ENCODE assay signal across 8 cellular contexts in the genomic region with DNA sequence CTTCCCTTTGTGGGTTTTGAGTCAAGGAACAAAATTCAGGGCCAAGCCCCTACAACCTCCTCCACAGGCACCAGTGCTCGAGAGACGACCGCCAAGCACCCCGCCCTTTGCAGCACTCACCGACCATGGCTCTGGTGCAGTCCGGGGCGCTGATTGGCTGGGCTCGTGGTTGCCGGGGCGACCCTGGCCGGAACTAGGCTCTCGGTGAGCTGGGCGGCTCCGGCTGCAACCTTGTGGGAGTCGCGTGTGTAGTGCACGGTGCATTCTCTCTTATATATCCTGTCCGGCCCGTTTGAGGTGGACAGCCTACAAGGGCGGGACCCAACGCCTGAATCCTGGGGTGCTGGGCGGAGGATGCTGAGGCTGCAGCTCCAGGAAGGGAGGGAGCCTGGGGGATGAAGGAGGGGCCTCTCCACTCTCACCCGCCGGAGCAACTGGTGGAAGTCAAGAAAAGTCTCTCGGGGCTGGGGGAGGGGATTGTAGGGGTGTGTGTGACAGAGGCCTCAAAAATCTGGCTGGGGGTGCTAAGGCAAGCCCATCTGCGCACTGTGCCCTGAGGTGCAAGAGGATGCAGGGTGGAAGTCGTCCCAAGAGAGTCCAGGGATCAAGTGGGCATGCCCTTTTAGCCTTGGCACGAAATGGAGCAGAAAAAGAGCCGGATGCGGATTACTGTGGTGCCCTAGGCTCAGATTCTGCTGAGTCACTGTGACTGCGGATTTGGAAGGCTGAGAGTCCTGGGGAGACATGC. TPM values are rescaled to one million over a fixed set of nuclear protein-coding genes. Genes with fewer than 3 reads are reported as not detected.
A peak's percentile ranks its signal among the peaks of the same experiment; 100 is the strongest.
DNase-seq lines count a peak whose midpoint lies in the region; ATAC-seq, FAIRE-seq and TF ChIP-seq lines count a peak whose summit lies in the region.

A gene (minus strand): TSS at position 248 of the 748 bp plus-strand sequence. CDS start 121 bp downstream, at position 127.

- DNase-seq in D721Med (ENCODE audit: insufficient read length, low spot score) (peak; percentile 57), PC-9 (peak; percentile 98 to 99), esophagus muscularis mucosa (ENCODE audit: extremely low spot score) (peak; percentile 99), myocyte (ENCODE audit: low read depth) (peak; percentile 97)
- DNase-seq in activated T-cell treated with anti-CD3 and anti-CD28 coated beads, Interleukin-2, amount 50 U/mL, for 48 hours: peak; percentile 94 to 95
- DNase-seq in stimulated activated CD8-positive, alpha-beta memory T cell treated with anti-CD3 and anti-CD28 coated beads, Interleukin-7, amount 100 ng/mL, for 48 hours (ENCODE audit: extremely low read depth in 1 of 2, low read depth in 1 of 2): peak; percentile 85 to 90

- H3K4me2 ChIP-seq in PC-9: peak within 1 kb of the TSS; percentile 97

- H3K9me3 ChIP-seq in HUES64 (ENCODE audit: insufficient read depth, low read depth, low read length): no peaks in the 10 kb centered on the region
- H3K9me3 ChIP-seq in PC-9 (ENCODE audit: insufficient read depth, low read depth): no peaks in the 10 kb centered on the region
- no peaks in the 10 kb centered on the region for H3K9me3 ChIP-seq in esophagus muscularis mucosa

- H3K4me3 ChIP-seq in HUES64 (ENCODE audit: low read length) (peak within 1 kb of the TSS; percentile 77), PC-9 (peak within 1 kb of the TSS; percentile 99), esophagus muscularis mucosa (peak within 1 kb of the TSS; percentile 57 to 72 (median 61))

- WGBS in HUES64: 2% methylated on average over 31 of the region's 31 CpGs
- WGBS in esophagus muscularis mucosa: 1% methylated on average over 17 of the region's 31 CpGs

- FAIRE-seq in D721Med (lab: Jason Lieb, UNC): no peak

- H4K20me1 ChIP-seq in PC-9 (ENCODE audit: insufficient read depth): peaks cover 39% of the 10 kb centered on the region

- no TSS peak for BruUV-seq in PC-9 (replicated peaks; lab: Mats Ljungman, UMichigan)

- H2AFZ ChIP-seq in PC-9: peak within 1 kb of the TSS; percentile 60

- H3K79me2 ChIP-seq in PC-9 (ENCODE audit: low read depth): peaks cover 90% of the 10 kb centered on the region

- no peak for TF ChIP-seq EP300 in esophagus muscularis mucosa (IDR thresholded peaks at IDR 0.05)

- POLR2A ChIA-PET in PC-9 (lab: Charles Lee; ENCODE audit: unreplicated experiment): interaction anchor here (0.5 to 1.1 kb wide), 11 partner anchors 8 to 1275 kb away, joined by 3 to 15 read pairs (median 3); a partner anchor contains a TSS

- peaks cover 22% of the 10 kb centered on the region for H3K4me1 ChIP-seq in HUES64 (ENCODE audit: insufficient read depth, low read length)
- peaks cover 48% of the 10 kb centered on the region for H3K4me1 ChIP-seq in PC-9 (replicated peaks; ENCODE audit: insufficient read depth)
- H3K4me1 ChIP-seq in esophagus muscularis mucosa: peaks cover 17 to 67% (median 38%) of the 10 kb centered on the region in 4 donors

- peak; percentile 97 for ATAC-seq in GM21423 (IDR thresholded peaks at IDR 0.05; ENCODE audit: unreplicated experiment)

- peak within 1 kb of the TSS; percentile 91 for H3K9ac ChIP-seq in HUES64 (ENCODE audit: low read depth, low read length)

- peaks cover 60% of the 10 kb centered on the region for H3F3A ChIP-seq in PC-9 (ENCODE audit: insufficient read depth, low read depth)

- H3K27me3 ChIP-seq in HUES64 (ENCODE audit: insufficient read depth, low read length) (no peaks in the 10 kb centered on the region), PC-9 (ENCODE audit: insufficient read depth, low read depth) (no peaks in the 10 kb centered on the region), esophagus muscularis mucosa (no peaks in the 10 kb centered on the region)

- CTCF ChIA-PET in PC-9 (lab: Charles Lee): interaction anchor here (0.5 to 0.6 kb wide), 2 partner anchors 23 to 650 kb away, joined by 5 to 12 read pairs; no protein-coding TSS in a partner anchor

- no peaks in the 10 kb centered on the region for H3K36me3 ChIP-seq in HUES64 (ENCODE audit: insufficient read depth, low read length)
- peaks cover 44% of the 10 kb centered on the region for H3K36me3 ChIP-seq in PC-9 (ENCODE audit: low read depth)
- H3K36me3 ChIP-seq in esophagus muscularis mucosa: no peaks in the 10 kb centered on the region

- peak within 1 kb of the TSS; percentile 94 for H3K27ac ChIP-seq in HUES64 (ENCODE audit: low read depth, low read length)
- peak within 1 kb of the TSS; percentile 100 for H3K27ac ChIP-seq in PC-9
- peak within 1 kb of the TSS; percentile 78 to 85 (median 82) for H3K27ac ChIP-seq in esophagus muscularis mucosa (replicated peaks in 1 of 4)

- no peaks in the 10 kb centered on the region for H3K9me2 ChIP-seq in PC-9 (ENCODE audit: insufficient read depth)

- intact Hi-C loops in PC-9 (cut with micrococcal nuclease; ENCODE audit: unreplicated experiment) (loop anchor here (1.0 to 2.0 kb wide), 2 partner anchors 28 to 36 kb away; a partner anchor contains a TSS), esophagus muscularis mucosa (cut with DNase I) (no loop called here)

- no peak for TF ChIP-seq CTCF in D721Med (IDR thresholded peaks at IDR 0.05; ENCODE audit: insufficient read depth, missing control alignments)
- no peak for TF ChIP-seq CTCF in PC-9 (conservative IDR thresholded peaks at IDR 0.05)
- no peak for TF ChIP-seq CTCF in esophagus muscularis mucosa (IDR thresholded peaks at IDR 0.05)

- no peak for TF ChIP-seq POLR2A in esophagus muscularis mucosa (IDR thresholded peaks at IDR 0.05; ENCODE audit: low read depth)

RNA-seq across cellular contexts. Expression of the gene that starts here (rescaled TPM):
- polyA plus RNA-seq in HUES64 (2013, experiment 1 of 2): 90.4 TPM
- 74.4 TPM for polyA plus RNA-seq in HUES64 (2013, experiment 2 of 2)
- 837 and 853 TPM in 2 replicates for total RNA-seq in PC-9 (2021)
- total RNA-seq in esophagus muscularis mucosa: 100 to 1,000 TPM in 2 of 4 donors, 10 to 100 TPM in 2; 54.5 to 114 (median 96.3) TPM
- total RNA-seq in myocyte: 257 and 375 TPM in 2 replicates
- 290 TPM for polyA plus RNA-seq in myocyte (2012)

Comparison
In these comparisons a context has a peak if more than half of its experiments do, and no peak if none do; other contexts are left out.
1. Peak in every context shown above with its lines: DNase-seq, ATAC-seq, H3K4me3 ChIP-seq and H3K27ac ChIP-seq.